ENCODE assay signal across 1 cellular context in the genomic region with DNA sequence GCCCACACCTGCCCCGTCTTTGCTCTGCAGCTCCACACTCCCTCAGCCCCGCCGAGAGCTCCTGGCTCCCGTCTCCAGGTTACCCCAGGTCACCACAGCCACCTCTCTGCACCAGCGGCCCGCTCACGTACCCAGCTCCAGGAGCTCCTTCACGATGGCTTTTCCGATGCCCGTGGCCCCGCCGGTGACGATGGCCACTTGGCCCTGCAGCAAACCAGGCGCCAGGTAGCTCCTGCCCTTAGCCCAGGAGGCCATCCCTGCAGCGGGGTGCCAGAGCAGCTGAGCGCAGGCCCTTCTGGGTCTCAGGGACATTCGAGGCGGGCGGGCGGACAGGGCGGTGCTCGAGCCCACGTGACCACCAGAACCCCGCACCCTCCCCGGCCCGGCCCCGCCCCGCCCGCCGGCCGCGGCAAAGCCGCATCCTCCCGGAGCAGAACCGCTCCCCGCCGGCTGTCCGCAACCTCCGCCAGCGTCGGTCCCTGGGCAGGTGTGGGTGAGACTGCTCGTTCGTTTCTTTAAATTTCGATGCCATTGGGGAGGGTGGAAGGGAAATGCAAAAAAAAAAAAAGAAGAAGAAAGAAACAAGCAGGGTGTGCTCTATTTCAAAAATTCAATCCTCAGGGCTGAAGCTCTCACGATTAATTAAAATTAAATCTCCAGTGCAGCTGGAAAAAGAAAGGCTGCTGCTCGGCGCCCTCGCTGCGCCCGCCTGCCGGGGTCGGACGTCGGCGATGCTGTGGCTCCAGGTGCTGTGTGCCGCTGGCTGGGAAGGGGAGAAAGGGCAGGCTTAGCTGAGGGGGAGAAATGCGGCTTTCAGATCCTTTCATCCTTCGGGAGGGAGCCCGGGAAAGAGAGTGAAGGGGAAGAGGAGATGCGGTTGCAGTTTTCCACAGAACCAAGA.
TF ChIP-seq lines count a peak whose summit lies in the region.

A gene (minus strand): TSS at position 323 of the 901 bp plus-strand sequence. CDS start 68 bp downstream, at position 255.
A gene with protein sequence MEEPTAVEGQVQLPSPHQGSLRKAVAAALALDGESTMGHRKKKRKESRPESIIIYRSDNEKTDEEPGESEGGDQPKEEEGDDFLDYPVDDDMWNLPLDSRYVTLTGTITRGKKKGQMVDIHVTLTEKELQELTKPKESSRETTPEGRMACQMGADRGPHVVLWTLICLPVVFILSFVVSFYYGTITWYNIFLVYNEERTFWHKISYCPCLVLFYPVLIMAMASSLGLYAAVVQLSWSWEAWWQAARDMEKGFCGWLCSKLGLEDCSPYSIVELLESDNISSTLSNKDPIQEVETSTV (plus strand): TSS at position 433 of the 901 bp plus-strand sequence. CDS start 14,045 bp downstream, outside the sequence.

TF ChIP-seq in HCT116, 20 proteins besides CTCF, POLR2A, EP300 and RAD21 (continued from another document):
- TF ChIP-seq YY1 (IDR thresholded peaks at IDR 0.05; ENCODE audit: extremely low read depth, insufficient replicate concordance, low read depth, low read length) (peak; percentile 42), EZH2 (IDR thresholded peaks at IDR 0.05) (no peak), SIN3A (IDR thresholded peaks at IDR 0.05; ENCODE audit: low read depth) (no peak), TCF7L2 (IDR thresholded peaks at IDR 0.05; ENCODE audit: borderline replicate concordance, extremely low read depth, insufficient read depth, insufficient read length) (no peak), ELF1 (IDR thresholded peaks at IDR 0.05; ENCODE audit: borderline replicate concordance, low read depth) (no peak)
- TF ChIP-seq, protein P1, sequence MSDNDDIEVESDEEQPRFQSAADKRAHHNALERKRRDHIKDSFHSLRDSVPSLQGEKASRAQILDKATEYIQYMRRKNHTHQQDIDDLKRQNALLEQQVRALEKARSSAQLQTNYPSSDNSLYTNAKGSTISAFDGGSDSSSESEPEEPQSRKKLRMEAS (IDR thresholded peaks at IDR 0.05), result peak; percentile 59
- TF ChIP-seq, protein P2, sequence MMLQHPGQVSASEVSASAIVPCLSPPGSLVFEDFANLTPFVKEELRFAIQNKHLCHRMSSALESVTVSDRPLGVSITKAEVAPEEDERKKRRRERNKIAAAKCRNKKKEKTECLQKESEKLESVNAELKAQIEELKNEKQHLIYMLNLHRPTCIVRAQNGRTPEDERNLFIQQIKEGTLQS (IDR thresholded peaks at IDR 0.05), result no peak
